ENCODE assay signal across 10 cellular contexts in the genomic region with DNA sequence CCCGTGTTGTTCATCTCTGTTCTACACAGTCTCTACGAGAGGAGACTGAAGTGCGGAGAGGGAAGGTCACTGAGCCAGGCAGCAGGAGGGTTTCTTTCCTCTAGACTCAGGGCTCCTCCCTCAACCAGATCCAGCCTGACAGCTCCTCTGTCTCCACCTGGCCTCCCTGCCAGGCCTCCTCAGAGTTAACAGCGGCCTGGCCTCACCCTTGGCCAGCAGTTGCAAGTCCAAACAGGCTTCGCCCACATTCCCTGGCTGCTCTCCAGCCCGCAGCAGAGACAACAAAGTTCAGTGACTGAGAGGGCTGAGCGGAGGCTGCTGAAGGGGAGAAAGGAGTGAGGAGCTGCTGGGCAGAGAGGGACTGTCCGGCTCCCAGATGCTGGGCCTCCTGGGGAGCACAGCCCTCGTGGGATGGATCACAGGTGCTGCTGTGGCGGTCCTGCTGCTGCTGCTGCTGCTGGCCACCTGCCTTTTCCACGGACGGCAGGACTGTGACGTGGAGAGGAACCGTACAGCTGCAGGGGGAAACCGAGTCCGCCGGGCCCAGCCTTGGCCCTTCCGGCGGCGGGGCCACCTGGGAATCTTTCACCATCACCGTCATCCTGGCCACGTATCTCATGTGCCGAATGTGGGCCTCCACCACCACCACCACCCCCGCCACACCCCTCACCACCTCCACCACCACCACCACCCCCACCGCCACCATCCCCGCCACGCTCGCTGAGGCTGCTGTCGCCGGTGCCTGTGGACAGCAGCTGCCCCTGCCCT. TPM values are rescaled to one million over a fixed set of nuclear protein-coding genes. Genes with fewer than 3 reads are reported as not detected.
DNase-seq lines count a peak whose midpoint lies in the region; ATAC-seq, FAIRE-seq and TF ChIP-seq lines count a peak whose summit lies in the region.
"Had no signal": no experiment of that assay in that cellular context is flagged by ENCODE, and none has a peak within 500 bp of the region (broad histone marks: within the 10 kb centered on the region; RNA-seq: fewer than 3 reads in every experiment).

HRCT1 (plus strand) TSS at position 291 of the 768 bp plus-strand sequence; CDS start at position 377, 86 bp downstream.

- H4K20me1 ChIP-seq in astrocyte (ENCODE audit: insufficient read depth, low read length), result no peaks in the 10 kb centered on the region
- no peaks in the 10 kb centered on the region for H4K20me1 ChIP-seq in hepatocyte (ENCODE audit: insufficient read depth, poor library complexity, severe bottlenecking)
- H4K20me1 ChIP-seq in smooth muscle cell (ENCODE audit: low read depth), result no peaks in the 10 kb centered on the region

- FAIRE-seq in astrocyte (lab: Jason Lieb, UNC), result no peak
- FAIRE-seq: TTC549 had no signal

- H3F3A ChIP-seq in smooth muscle cell (ENCODE audit: low read depth), result peaks cover 12% of the 10 kb centered on the region

- H3K4me1 Mint-ChIP-seq in astrocyte (ENCODE audit: low read depth, unreplicated experiment), result peaks cover 52% of the 10 kb centered on the region
- H3K4me1 Mint-ChIP-seq in activated T-helper 2 cell treated with anti-CD3 and anti-CD28 coated beads, Interferon-gamma antibody, Interleukin-2, Interleukin-4, amounts not matched to agents 10 μg/mL and 5 μg/mL and 100 μg/mL, durations not matched to agents 14 hours and 24 hours and 36 hours (ENCODE audit: low read depth), result peaks cover 36% of the 10 kb centered on the region

- H3K9me3 ChIP-seq in astrocyte (ENCODE audit: insufficient read depth, low read depth, low read length) (no peaks in the 10 kb centered on the region), hepatocyte (ENCODE audit: low read depth) (no peaks in the 10 kb centered on the region), smooth muscle cell (replicated peaks; ENCODE audit: low read depth) (no peaks in the 10 kb centered on the region)

- intact Hi-C loops in activated T-helper 2 cell treated with anti-CD3 and anti-CD28 coated beads, Interferon-gamma antibody, Interleukin-2, Interleukin-4, amounts not matched to agents 10 μg/mL and 5 μg/mL and 100 μg/mL, durations not matched to agents 14 hours and 24 hours and 36 hours (cut with micrococcal nuclease), result no loop called here

- H3K4me3 ChIP-seq in astrocyte (ENCODE audit: insufficient read depth, low read depth, low read length) (no peak within 1 kb of the TSS), hepatocyte (no peak within 1 kb of the TSS), smooth muscle cell (no peak within 1 kb of the TSS)

- ATAC-seq in GM19397 (IDR thresholded peaks at IDR 0.05; ENCODE audit: unreplicated experiment), result no peak

- POLR2A ChIA-PET in HEK293T (lab: Yijun Ruan, JAX), result no interaction called here

- H3K27me3 ChIP-seq in astrocyte (ENCODE audit: insufficient read depth, low read length) (no peaks in the 10 kb centered on the region), hepatocyte (no peaks in the 10 kb centered on the region), smooth muscle cell (ENCODE audit: low read depth) (no peaks in the 10 kb centered on the region)

- H3K9ac ChIP-seq in astrocyte (ENCODE audit: low read length) (peak within 1 kb of the TSS; percentile 79), smooth muscle cell (ENCODE audit: low read depth) (no peak within 1 kb of the TSS)

- H3K4me1 ChIP-seq in astrocyte (ENCODE audit: insufficient read depth, low read length) (peaks cover 46% of the 10 kb centered on the region), hepatocyte (ENCODE audit: insufficient read depth) (peaks cover 49% of the 10 kb centered on the region), smooth muscle cell (ENCODE audit: low read depth) (peaks cover 26% of the 10 kb centered on the region)

- H3K27me3 Mint-ChIP-seq in astrocyte (ENCODE audit: low read depth, unreplicated experiment), result peaks cover under 1% of the 10 kb centered on the region
- H3K27me3 Mint-ChIP-seq in activated T-helper 2 cell treated with anti-CD3 and anti-CD28 coated beads, Interferon-gamma antibody, Interleukin-2, Interleukin-4, amounts not matched to agents 10 μg/mL and 5 μg/mL and 100 μg/mL, durations not matched to agents 14 hours and 24 hours and 36 hours (ENCODE audit: low read depth), result peaks cover 9% of the 10 kb centered on the region

- H2AFZ ChIP-seq in astrocyte (ENCODE audit: low read depth, low read length), result peak within 1 kb of the TSS; percentile 40
- H2AFZ ChIP-seq in hepatocyte, result no peak within 1 kb of the TSS
- H2AFZ ChIP-seq in smooth muscle cell (ENCODE audit: low read depth), result peak within 1 kb of the TSS; percentile 10

- H3K27ac ChIP-seq in astrocyte (ENCODE audit: low read depth, low read length) (peak within 1 kb of the TSS; percentile 91), hepatocyte (peak within 1 kb of the TSS; percentile 96), smooth muscle cell (ENCODE audit: low read depth) (peak within 1 kb of the TSS; percentile 66)

- H3K36me3 ChIP-seq in astrocyte (ENCODE audit: insufficient read depth, low read length) (no peaks in the 10 kb centered on the region), hepatocyte (replicated peaks; ENCODE audit: insufficient read depth, low read depth) (no peaks in the 10 kb centered on the region), smooth muscle cell (ENCODE audit: low read depth) (no peaks in the 10 kb centered on the region)

- H3K9me3 Mint-ChIP-seq in astrocyte (ENCODE audit: unreplicated experiment), result no peaks in the 10 kb centered on the region
- no peaks in the 10 kb centered on the region for H3K9me3 Mint-ChIP-seq in activated T-helper 2 cell treated with anti-CD3 and anti-CD28 coated beads, Interferon-gamma antibody, Interleukin-2, Interleukin-4, amounts not matched to agents 10 μg/mL and 5 μg/mL and 100 μg/mL, durations not matched to agents 14 hours and 24 hours and 36 hours

- H3K79me2 ChIP-seq in astrocyte (ENCODE audit: insufficient read depth, low read length), result no peaks in the 10 kb centered on the region
- no peaks in the 10 kb centered on the region for H3K79me2 ChIP-seq in hepatocyte
- no peaks in the 10 kb centered on the region for H3K79me2 ChIP-seq in smooth muscle cell (ENCODE audit: low read depth)

- no peaks in the 10 kb centered on the region for H3K36me3 Mint-ChIP-seq in astrocyte (ENCODE audit: low read depth, unreplicated experiment)
- no peaks in the 10 kb centered on the region for H3K36me3 Mint-ChIP-seq in activated T-helper 2 cell treated with anti-CD3 and anti-CD28 coated beads, Interferon-gamma antibody, Interleukin-2, Interleukin-4, amounts not matched to agents 10 μg/mL and 5 μg/mL and 100 μg/mL, durations not matched to agents 14 hours and 24 hours and 36 hours (ENCODE audit: low read depth)

- 71% methylated on average over 22 of the region's 30 CpGs for WGBS in hepatocyte (ENCODE audit: low lambda C conversion rate, missing lambda C conversion rate)
- 69% methylated on average over 22 of the region's 30 CpGs for WGBS in smooth muscle cell (ENCODE audit: low lambda C conversion rate)

- no peaks in the 10 kb centered on the region for H3K9me2 ChIP-seq in hepatocyte (replicated peaks; ENCODE audit: insufficient read depth)

- H3K4me3 Mint-ChIP-seq in astrocyte (ENCODE audit: unreplicated experiment), result no peak within 1 kb of the TSS
- no peak within 1 kb of the TSS for H3K4me3 Mint-ChIP-seq in activated T-helper 2 cell treated with anti-CD3 and anti-CD28 coated beads, Interferon-gamma antibody, Interleukin-2, Interleukin-4, amounts not matched to agents 10 μg/mL and 5 μg/mL and 100 μg/mL, durations not matched to agents 14 hours and 24 hours and 36 hours (ENCODE audit: low read depth)

- CTCF ChIA-PET in HEK293T (lab: Yijun Ruan, JAX), result interaction anchor here (0.8 kb wide), 1 partner anchor 15 kb away, joined by 4 read pairs; no protein-coding TSS in a partner anchor

- peak; percentile 14 for DNase-seq in SIG-M5 treated with dmso at 0.1 percent for 504 hours (lab: John Stamatoyannopoulos, UW; ENCODE audit: unreplicated experiment)
- no peak for DNase-seq in SIG-M5 (lab: John Stamatoyannopoulos, UW)
- DNase-seq in astrocyte (ENCODE audit: low read depth), result peak; percentile 94
- DNase-seq in hepatocyte (ENCODE audit: low spot score), result peak; percentile 89
- DNase-seq in smooth muscle cell (lab: John Stamatoyannopoulos, UW; ENCODE audit: unreplicated experiment), result no peak
- no peak for DNase-seq in HEK293T (ENCODE audit: extremely low spot score)
- no peak for DNase-seq in activated T-helper 2 cell treated with anti-CD3 and anti-CD28 coated beads, Interferon-gamma antibody, Interleukin-2, Interleukin-4, amounts not matched to agents 10 μg/mL and 5 μg/mL and 100 μg/mL, durations not matched to agents 14 hours and 24 hours and 36 hours (ENCODE audit: low spot score)
- DNase-seq: DND-41 had no signal

- H3K4me2 ChIP-seq in astrocyte (ENCODE audit: low read length) (peak within 1 kb of the TSS; percentile 80), hepatocyte (peak within 1 kb of the TSS; percentile 57), smooth muscle cell (peak within 1 kb of the TSS; percentile 68)

- TF ChIP-seq CTCF in astrocyte (IDR thresholded peaks at IDR 0.05; ENCODE audit: insufficient read depth, low read depth, low read length), result no peak
- TF ChIP-seq CTCF in hepatocyte (IDR thresholded peaks at IDR 0.05; ENCODE audit: poor library complexity), result no peak
- TF ChIP-seq CTCF in smooth muscle cell (IDR thresholded peaks at IDR 0.05; ENCODE audit: borderline replicate concordance, insufficient read depth, poor library complexity, severe bottlenecking), result no peak

- peak within 1 kb of the TSS; percentile 96 for H3K27ac Mint-ChIP-seq in astrocyte (ENCODE audit: unreplicated experiment)
- H3K27ac Mint-ChIP-seq in activated T-helper 2 cell treated with anti-CD3 and anti-CD28 coated beads, Interferon-gamma antibody, Interleukin-2, Interleukin-4, amounts not matched to agents 10 μg/mL and 5 μg/mL and 100 μg/mL, durations not matched to agents 14 hours and 24 hours and 36 hours, result no peak within 1 kb of the TSS

TF ChIP-seq in HEK293T, 16 proteins besides CTCF, POLR2A, EP300 and RAD21:
- TF ChIP-seq CTBP1 (IDR thresholded peaks at IDR 0.05; ENCODE audit: borderline replicate concordance) (no peak), NFRKB (IDR thresholded peaks at IDR 0.05) (no peak), TARDBP (IDR thresholded peaks at IDR 0.05) (no peak)

RNA-seq across cellular contexts. Expression of gene HRCT1, which starts in this region (rescaled TPM):
- total RNA-seq in astrocyte (0.39 and 0.62 TPM in 2 replicates), hepatocyte (0.24 and 0.90 TPM in 2 replicates), smooth muscle cell (1.1 TPM in 1 of 2 replicates, not detected in the other)
- polyA plus RNA-seq in hepatocyte (0.72 and 1.8 TPM in 2 replicates), smooth muscle cell (0.45 TPM in 1 of 2 replicates, not detected in the other)
- total RNA-seq in activated T-helper 2 cell treated with anti-CD3 and anti-CD28 coated beads, Interferon-gamma antibody, Interleukin-2, Interleukin-4, amounts not matched to agents 10 μg/mL and 5 μg/mL and 100 μg/mL, durations not matched to agents 14 hours and 24 hours and 36 hours, result not detected in 2 replicates

Comparison
In these comparisons a context has a peak if more than half of its experiments do, and no peak if none do; other contexts are left out.
1. DNase-seq: peak in SIG-M5 treated with dmso at 0.1 percent for 504 hours (single experiment) and hepatocyte (single experiment); none in SIG-M5 (single experiment), smooth muscle cell (single experiment), HEK293T (single experiment) and activated T-helper 2 cell treated with anti-CD3 and anti-CD28 coated beads, Interferon-gamma antibody, Interleukin-2, Interleukin-4, amounts not matched to agents 10 μg/mL and 5 μg/mL and 100 μg/mL, durations not matched to agents 14 hours and 24 hours and 36 hours (single experiment).
2. Peak in DNase-seq, H3K27ac ChIP-seq, H3K9ac ChIP-seq and H3K4me2 ChIP-seq in astrocyte; RNA of the gene not detected or under 1 TPM.
3. Peak in every context shown above with its lines, with median percentiles within 50 percentile points of each other: H3K27ac ChIP-seq and H3K4me2 ChIP-seq.